ENCODE assay signal across 20 cellular contexts in the genomic region with DNA sequence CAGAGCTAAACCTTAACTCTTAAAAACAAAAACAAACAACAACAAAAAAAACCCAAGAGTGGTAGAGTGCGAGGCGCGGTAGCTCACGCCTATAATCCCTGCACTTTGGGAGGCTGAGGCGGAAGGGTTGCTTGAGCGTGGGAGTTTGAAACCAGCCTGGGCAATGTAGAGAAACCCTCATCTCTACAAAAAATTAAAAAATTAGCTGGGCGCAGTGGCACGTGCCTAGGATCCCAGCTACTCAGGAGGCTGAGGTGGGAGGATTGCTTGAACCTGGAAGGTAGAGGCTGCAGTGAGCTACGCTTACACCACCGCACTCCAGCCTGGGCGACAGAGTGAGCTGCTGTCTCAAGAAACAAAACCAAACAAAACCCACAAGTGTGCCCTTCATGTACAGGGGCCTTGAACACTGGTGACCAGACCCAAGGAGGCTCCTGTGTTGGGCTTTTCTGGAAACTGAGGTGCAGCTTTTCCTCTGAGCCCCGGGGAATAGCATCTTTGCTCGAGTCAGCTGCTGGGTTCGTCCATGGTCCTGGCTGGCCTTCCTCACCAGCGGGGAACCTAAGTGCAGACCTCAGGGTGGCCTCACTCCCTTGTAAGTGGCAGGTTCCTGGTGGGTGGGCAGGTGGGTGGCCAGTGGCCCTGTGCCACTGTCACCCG. TPM values are rescaled to one million over a fixed set of nuclear protein-coding genes. Genes with fewer than 3 reads are reported as not detected.
DNase-seq lines count a peak whose midpoint lies in the region; ATAC-seq and TF ChIP-seq lines count a peak whose summit lies in the region.
"Had no signal": no experiment of that assay in that cellular context is flagged by ENCODE, and none has a peak within 500 bp of the region (broad histone marks: within the 10 kb centered on the region; RNA-seq: fewer than 3 reads in every experiment).

No MANE protein-coding gene starts in this region.

- no peak overlapping the region for H3K27ac ChIP-seq in heart left ventricle
- no peak overlapping the region for H3K27ac ChIP-seq in right atrium auricular region
- H3K27ac ChIP-seq in adrenal gland: no peak overlapping the region
- H3K27ac ChIP-seq: HL-60, thoracic aorta had no signal

- peaks cover 2 to 99% (median 94%) of the 10 kb centered on the region in 9 donors for H3K36me3 ChIP-seq in heart left ventricle
- peaks cover 100% of the 10 kb centered on the region for H3K36me3 ChIP-seq in right atrium auricular region
- H3K36me3 ChIP-seq in adrenal gland (replicated peaks in 1 of 2): peaks cover 0 to 74% of the 10 kb centered on the region in 2 donors

- H3K27me3 ChIP-seq in heart left ventricle (no peaks in the 10 kb centered on the region), right atrium auricular region (no peaks in the 10 kb centered on the region), adrenal gland (no peaks in the 10 kb centered on the region)

- H3K9me3 ChIP-seq in heart left ventricle (no peaks in the 10 kb centered on the region), right atrium auricular region (no peaks in the 10 kb centered on the region), adrenal gland (replicated peaks in 1 of 3) (no peaks in the 10 kb centered on the region)
- H3K9me3 ChIP-seq: thoracic aorta had no signal

- TF ChIP-seq CTCF in heart left ventricle (IDR thresholded peaks at IDR 0.05) (no peak), right atrium auricular region (IDR thresholded peaks at IDR 0.05) (no peak), adrenal gland (IDR thresholded peaks at IDR 0.05) (no peak)

- H3K4me3 ChIP-seq in heart left ventricle (no peak overlapping the region), right atrium auricular region (no peak overlapping the region), adrenal gland (no peak overlapping the region)
- H3K4me3 ChIP-seq: thoracic aorta had no signal

- ATAC-seq in heart left ventricle: no peak
- ATAC-seq in GM19397 (IDR thresholded peaks at IDR 0.05; ENCODE audit: unreplicated experiment): no peak
- no peak for ATAC-seq in sciatic nerve
- ATAC-seq: T-cell had no signal

- TF ChIP-seq POLR2A in heart left ventricle (IDR thresholded peaks at IDR 0.05): no peak
- no peak for TF ChIP-seq POLR2A in adrenal gland (IDR thresholded peaks at IDR 0.05)

- 91 to 96% (median 92%) methylated on average over 15 to 16 of the region's 16 CpGs for WGBS in heart left ventricle, 4 donors
- 93 to 98% (median 96%) methylated on average over 14 to 16 of the region's 16 CpGs for WGBS in adrenal gland, 4 donors

- intact Hi-C loops in heart left ventricle (cut with DNase I): no loop called here
- intact Hi-C loops in adrenal gland (cut with DNase I): no loop called here
- intact Hi-C loops in sciatic nerve (cut with DNase I): no loop called here

- H3K4me1 ChIP-seq in heart left ventricle (peaks cover 0 to 30% (median 14%) of the 10 kb centered on the region in 12 donors), right atrium auricular region (peaks cover 0 to 15% of the 10 kb centered on the region in 2 donors), adrenal gland (replicated peaks in 1 of 2) (peaks cover 7 to 8% of the 10 kb centered on the region in 2 donors)

- DNase-seq in heart left ventricle (peak in 4 of 5 donors; percentile 3 to 26 (median 14)), right atrium auricular region (ENCODE audit: low spot score) (no peak), adrenal gland (peak in 6 of 7 donors; percentile 0 to 41 (median 8)), mesenteric fat pad (ENCODE audit: low spot score) (peak; percentile 76), DMS79 treated with DMSO at 0.1 percent for 48 hours (lab: John Stamatoyannopoulos, UW) (no peak), sciatic nerve (ENCODE audit: low spot score) (no peak)
- DNase-seq: activated CD4-positive, alpha-beta T cell treated with anti-CD3 and anti-CD28 coated beads for 48 hours; activated gamma-delta T cell treated with Interleukin-2 at 50 U/mL for 16 hours; DMS153; GDM1; HFFc6; NCI-H1436 treated with DMSO at 0.1 percent for 48 hours; NCI-H2171; NCI-H526; occipital lobe; SIG-M5 had no signal

RNA-seq across cellular contexts. Expression of gene PYGB, which starts 39.9 kb away (rescaled TPM):
- total RNA-seq in heart left ventricle: 100 to 1,000 TPM; 172 to 450 (median 233) TPM
- 100 to 1,000 TPM; 144 to 227 TPM for polyA plus RNA-seq in heart left ventricle
- total RNA-seq in right atrium auricular region: 100 to 1,000 TPM; 145 to 174 TPM
- total RNA-seq in adrenal gland: 100 to 1,000 TPM in 3 of 8 donors, 10 to 100 TPM in 5; 39.2 to 118 (median 82.9) TPM
- 10 to 100 TPM; 15.7 to 80.0 (median 35.9) TPM for polyA plus RNA-seq in adrenal gland
- total RNA-seq in mesenteric fat pad: 121 TPM
- total RNA-seq in sciatic nerve: 37.9 TPM

Comparison
In these comparisons a context has a peak if more than half of its experiments do, and no peak if none do; other contexts are left out.
1. DNase-seq: peak in heart left ventricle (4 of 5), adrenal gland (6 of 7) and mesenteric fat pad (single experiment); none in right atrium auricular region (single experiment), DMS79 treated with DMSO at 0.1 percent for 48 hours (single experiment) and sciatic nerve (single experiment).